9 cellular contexts compared by ENCODE assay signal in genomic region chr7:88789480-88790064, GRCh38. TPM values are rescaled to one million over a fixed set of nuclear protein-coding genes. Genes with fewer than 3 reads are reported as not detected.
DNase-seq lines count a peak whose midpoint lies in the region; ATAC-seq and TF ChIP-seq lines count a peak whose summit lies in the region.
"Had no signal": no experiment of that assay in that cellular context is flagged by ENCODE, and none has a peak within 500 bp of the region (broad histone marks: within the 10 kb centered on the region; RNA-seq: fewer than 3 reads in every experiment).

No MANE protein-coding gene starts in this region.

- H3K9me3 Mint-ChIP-seq in activated T-helper 2 cell treated with anti-CD3 and anti-CD28 coated beads, Interferon-gamma antibody, Interleukin-2, Interleukin-4, amounts not matched to agents 10 μg/mL and 5 μg/mL and 100 μg/mL, durations not matched to agents 14 hours and 24 hours and 36 hours, result no peaks in the 10 kb centered on the region

- no peak overlapping the region for H3K4me3 ChIP-seq in HCT116 (replicated peaks in 1 of 2; ENCODE audit: low read depth in 1 of 2, low read length in 2 of 2)
- H3K4me3 ChIP-seq in RWPE2 (ENCODE audit: severe bottlenecking), result no peak overlapping the region
- H3K4me3 ChIP-seq in gastrocnemius medialis, result no peak overlapping the region

- H3K27ac Mint-ChIP-seq in activated T-helper 2 cell treated with anti-CD3 and anti-CD28 coated beads, Interferon-gamma antibody, Interleukin-2, Interleukin-4, amounts not matched to agents 10 μg/mL and 5 μg/mL and 100 μg/mL, durations not matched to agents 14 hours and 24 hours and 36 hours, result no peak overlapping the region

- TF ChIP-seq POLR2A in HCT116 (IDR thresholded peaks at IDR 0.05; ENCODE audit: borderline replicate concordance, extremely low read depth, insufficient read depth, insufficient read length), result no peak
- TF ChIP-seq POLR2A in gastrocnemius medialis (IDR thresholded peaks at IDR 0.05), result no peak

- intact Hi-C loops in HCT116 (cut with micrococcal nuclease) (loop anchor here (1.0 to 10.0 kb wide), 4 partner anchors 243 to 1325 kb away; no protein-coding TSS in a partner anchor), gastrocnemius medialis (cut with DNase I; ENCODE audit: low total_unique reads) (no loop called here)
- intact Hi-C loops in activated T-helper 2 cell treated with anti-CD3 and anti-CD28 coated beads, Interferon-gamma antibody, Interleukin-2, Interleukin-4, amounts not matched to agents 10 μg/mL and 5 μg/mL and 100 μg/mL, durations not matched to agents 14 hours and 24 hours and 36 hours (cut with micrococcal nuclease), result loop anchor here (5.0 kb wide), 1 partner anchor 833 kb away; no protein-coding TSS in a partner anchor

- CTCF ChIA-PET in HCT116 (lab: Charles Lee), result no interaction called here

- DNase-seq in D341Med (ENCODE audit: low spot score) (peak; percentile 17), HCT116 (ENCODE audit: low read depth, low spot score) (peak; percentile 23), RWPE2 (ENCODE audit: low spot score) (no peak), inferior parietal cortex (ENCODE audit: extremely low spot score) (peak; percentile 54), gastrocnemius medialis (no peak), GOT3 (lab: John Stamatoyannopoulos, UW) (no peak), islet precursor cell (no peak)
- DNase-seq in activated T-helper 2 cell treated with anti-CD3 and anti-CD28 coated beads, Interferon-gamma antibody, Interleukin-2, Interleukin-4, amounts not matched to agents 10 μg/mL and 5 μg/mL and 100 μg/mL, durations not matched to agents 14 hours and 24 hours and 36 hours (ENCODE audit: low spot score), result no peak

- no peak overlapping the region for H3K9ac ChIP-seq in HCT116 (ENCODE audit: low read length)

- BruUV-seq in HCT116 (replicated peaks; lab: Mats Ljungman, UMichigan), result no TSS peak

- no peaks in the 10 kb centered on the region for H3K36me3 Mint-ChIP-seq in activated T-helper 2 cell treated with anti-CD3 and anti-CD28 coated beads, Interferon-gamma antibody, Interleukin-2, Interleukin-4, amounts not matched to agents 10 μg/mL and 5 μg/mL and 100 μg/mL, durations not matched to agents 14 hours and 24 hours and 36 hours (ENCODE audit: low read depth)

- in situ Hi-C loops in gastrocnemius medialis (cut with MboI; ENCODE audit: low sequenced_read_pairs in 4 of 4), result no loop called here

- no peaks in the 10 kb centered on the region for H3K27me3 ChIP-seq in HCT116 (ENCODE audit: insufficient read depth, low read length)
- H3K27me3 ChIP-seq in RWPE2 (ENCODE audit: insufficient read depth, poor library complexity, severe bottlenecking), result peaks cover 11% of the 10 kb centered on the region
- no peaks in the 10 kb centered on the region for H3K27me3 ChIP-seq in gastrocnemius medialis

- TF ChIP-seq CTCF in HCT116 (IDR thresholded peaks at IDR 0.05 in 2 of 3, conservative IDR thresholded peaks at IDR 0.05 in 1 of 3; ENCODE audit: borderline replicate concordance in 1 of 3, insufficient read depth in 1 of 3, low read depth in 2 of 3, low read length in 2 of 3) (peak; percentile 22 to 63 (median 31); a peak in 4 of 6 replicates), RWPE2 (IDR thresholded peaks at IDR 0.05; ENCODE audit: poor library complexity, severe bottlenecking) (peak; percentile 74), gastrocnemius medialis (IDR thresholded peaks at IDR 0.05 in 4 of 5, conservative IDR thresholded peaks at IDR 0.05 in 1 of 5) (peak in 1 of 5 experiments; percentile 33)

- H3K4me1 ChIP-seq in HCT116 (ENCODE audit: control insufficient read depth in 1 of 2, insufficient read depth in 2 of 2, low read length in 2 of 2) (no peaks in the 10 kb centered on the region), RWPE2 (ENCODE audit: insufficient read depth, poor library complexity, severe bottlenecking) (no peaks in the 10 kb centered on the region), gastrocnemius medialis (no peaks in the 10 kb centered on the region)

- H2AFZ ChIP-seq in HCT116 (ENCODE audit: low read depth, low read length, poor library complexity, severe bottlenecking), result peak overlapping the region; percentile 70

- H3K27ac ChIP-seq in HCT116 (ENCODE audit: low read depth, low read length) (no peak overlapping the region), RWPE2 (ENCODE audit: poor library complexity, severe bottlenecking) (no peak overlapping the region), gastrocnemius medialis (no peak overlapping the region)

- RAD21 ChIA-PET in HCT116 (lab: Charles Lee; ENCODE audit: low non-redundant PET in 1 of 2, low total read pairs in 2 of 2, uncharacterized antibody in 2 of 2, unreplicated experiment in 2 of 2), result no interaction called here

- no peak overlapping the region for H3K4me3 Mint-ChIP-seq in activated T-helper 2 cell treated with anti-CD3 and anti-CD28 coated beads, Interferon-gamma antibody, Interleukin-2, Interleukin-4, amounts not matched to agents 10 μg/mL and 5 μg/mL and 100 μg/mL, durations not matched to agents 14 hours and 24 hours and 36 hours (ENCODE audit: low read depth)

- ATAC-seq in HCT116 (peak; percentile 79), RWPE2 (ENCODE audit: low read depth) (no peak), gastrocnemius medialis (no peak)

- H3K27me3 Mint-ChIP-seq in activated T-helper 2 cell treated with anti-CD3 and anti-CD28 coated beads, Interferon-gamma antibody, Interleukin-2, Interleukin-4, amounts not matched to agents 10 μg/mL and 5 μg/mL and 100 μg/mL, durations not matched to agents 14 hours and 24 hours and 36 hours (ENCODE audit: low read depth), result no peaks in the 10 kb centered on the region

- H4K20me1 ChIP-seq in HCT116 (ENCODE audit: insufficient read depth), result no peaks in the 10 kb centered on the region

- TF ChIP-seq RAD21 in HCT116 (IDR thresholded peaks at IDR 0.05; ENCODE audit: low read depth), result peak; percentile 52; the same call in 1 of the 2 replicates

- no peaks in the 10 kb centered on the region for H3K4me1 Mint-ChIP-seq in activated T-helper 2 cell treated with anti-CD3 and anti-CD28 coated beads, Interferon-gamma antibody, Interleukin-2, Interleukin-4, amounts not matched to agents 10 μg/mL and 5 μg/mL and 100 μg/mL, durations not matched to agents 14 hours and 24 hours and 36 hours (ENCODE audit: low read depth)

- H3K4me2 ChIP-seq in HCT116 (ENCODE audit: low read length), result no peak overlapping the region

- H3K9me2 ChIP-seq in HCT116 (ENCODE audit: insufficient read depth), result no peaks in the 10 kb centered on the region

- H3K9me3 ChIP-seq in HCT116 (ENCODE audit: control insufficient read depth in 1 of 2, insufficient read depth in 1 of 2, low read depth in 1 of 2, low read length in 2 of 2), result no peaks in the 10 kb centered on the region
- H3K9me3 ChIP-seq in RWPE2 (ENCODE audit: severe bottlenecking), result no peaks in the 10 kb centered on the region
- no peaks in the 10 kb centered on the region for H3K9me3 ChIP-seq in gastrocnemius medialis

- H3K36me3 ChIP-seq in HCT116 (ENCODE audit: control insufficient read depth in 1 of 2, insufficient read depth in 2 of 2, low read length in 2 of 2) (no peaks in the 10 kb centered on the region), RWPE2 (ENCODE audit: low read depth) (no peaks in the 10 kb centered on the region), gastrocnemius medialis (no peaks in the 10 kb centered on the region)

- no peaks in the 10 kb centered on the region for H3K79me2 ChIP-seq in HCT116 (ENCODE audit: insufficient read depth, low read length)

- POLR2A ChIA-PET in HCT116 (lab: Charles Lee), result no interaction called here

TF ChIP-seq in HCT116, 20 proteins besides CTCF, POLR2A, EP300 and RAD21:
- no peak for TF ChIP-seq REST (IDR thresholded peaks at IDR 0.05; ENCODE audit: low read depth)

RNA-seq across cellular contexts. Expression of gene TEX47, which starts 6.0 kb away (rescaled TPM):
- not detected for total RNA-seq in HCT116 (2021; ENCODE audit: unreplicated experiment)
- not detected in 2 replicates for polyA plus RNA-seq in HCT116 (2012)
- total RNA-seq in activated T-helper 2 cell treated with anti-CD3 and anti-CD28 coated beads, Interferon-gamma antibody, Interleukin-2, Interleukin-4, amounts not matched to agents 10 μg/mL and 5 μg/mL and 100 μg/mL, durations not matched to agents 14 hours and 24 hours and 36 hours, result not detected in 2 replicates
- total RNA-seq in gastrocnemius medialis, result not detected
- total RNA-seq: urinary bladder had no signal
- polyA plus RNA-seq: urinary bladder had no signal

RNA-seq across cellular contexts. Expression of gene ZNF804B, which starts 30.1 kb away (rescaled TPM):
- total RNA-seq in HCT116 (2021; ENCODE audit: unreplicated experiment) (not detected), gastrocnemius medialis (not detected)
- polyA plus RNA-seq in HCT116 (2012), result not detected in 2 replicates
- total RNA-seq in activated T-helper 2 cell treated with anti-CD3 and anti-CD28 coated beads, Interferon-gamma antibody, Interleukin-2, Interleukin-4, amounts not matched to agents 10 μg/mL and 5 μg/mL and 100 μg/mL, durations not matched to agents 14 hours and 24 hours and 36 hours, result not detected in 2 replicates
- polyA plus RNA-seq: urinary bladder had no signal

Comparison
In these comparisons a context has a peak if more than half of its experiments do, and no peak if none do; other contexts are left out.
1. DNase-seq: peak in D341Med (single experiment), HCT116 (single experiment) and inferior parietal cortex (single experiment); none in RWPE2 (single experiment), activated T-helper 2 cell treated with anti-CD3 and anti-CD28 coated beads, Interferon-gamma antibody, Interleukin-2, Interleukin-4, amounts not matched to agents 10 μg/mL and 5 μg/mL and 100 μg/mL, durations not matched to agents 14 hours and 24 hours and 36 hours (single experiment), gastrocnemius medialis (0 of 2), GOT3 (single experiment) and islet precursor cell (single experiment).